1 cellular context compared by ENCODE assay signal in genomic region chr11:77111277-77111676, GRCh38.
TF ChIP-seq lines count a peak whose summit lies in the region.

No MANE protein-coding gene starts in this region.

TF ChIP-seq in IMR-90, 13 proteins besides CTCF, POLR2A, EP300 and RAD21:
- TF ChIP-seq BHLHE40 (IDR thresholded peaks at IDR 0.05; ENCODE audit: low read depth, low read length) = no peak
- no peak for TF ChIP-seq CEBPB (IDR thresholded peaks at IDR 0.05; ENCODE audit: low read depth, low read length)
- TF ChIP-seq CHD1 (IDR thresholded peaks at IDR 0.05; ENCODE audit: low read depth, low read length) = no peak
- no peak for TF ChIP-seq MAFK (IDR thresholded peaks at IDR 0.05; ENCODE audit: low read depth, low read length)
- no peak for TF ChIP-seq USF2 (IDR thresholded peaks at IDR 0.05; ENCODE audit: low read depth, low read length)
- no peak for TF ChIP-seq MXI1 (IDR thresholded peaks at IDR 0.05; ENCODE audit: borderline replicate concordance, low read depth, low read length)
- no peak for TF ChIP-seq RCOR1 (IDR thresholded peaks at IDR 0.05; ENCODE audit: insufficient replicate concordance, low read length)
- TF ChIP-seq FOS (IDR thresholded peaks at IDR 0.05; ENCODE audit: low read depth, low read length) = no peak
- TF ChIP-seq, protein P1, sequence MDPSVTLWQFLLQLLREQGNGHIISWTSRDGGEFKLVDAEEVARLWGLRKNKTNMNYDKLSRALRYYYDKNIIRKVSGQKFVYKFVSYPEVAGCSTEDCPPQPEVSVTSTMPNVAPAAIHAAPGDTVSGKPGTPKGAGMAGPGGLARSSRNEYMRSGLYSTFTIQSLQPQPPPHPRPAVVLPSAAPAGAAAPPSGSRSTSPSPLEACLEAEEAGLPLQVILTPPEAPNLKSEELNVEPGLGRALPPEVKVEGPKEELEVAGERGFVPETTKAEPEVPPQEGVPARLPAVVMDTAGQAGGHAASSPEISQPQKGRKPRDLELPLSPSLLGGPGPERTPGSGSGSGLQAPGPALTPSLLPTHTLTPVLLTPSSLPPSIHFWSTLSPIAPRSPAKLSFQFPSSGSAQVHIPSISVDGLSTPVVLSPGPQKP (IDR thresholded peaks at IDR 0.05; ENCODE audit: borderline replicate concordance, low read depth, low read length) = no peak
- no peak for TF ChIP-seq MAZ (IDR thresholded peaks at IDR 0.05; ENCODE audit: borderline replicate concordance, low read depth, low read length)
- TF ChIP-seq NFE2L2 (IDR thresholded peaks at IDR 0.05; ENCODE audit: low read depth, low read length) = no peak
TF ChIP-seq in IMR-90: peak in this region for 0.
